In the genomic region with DNA sequence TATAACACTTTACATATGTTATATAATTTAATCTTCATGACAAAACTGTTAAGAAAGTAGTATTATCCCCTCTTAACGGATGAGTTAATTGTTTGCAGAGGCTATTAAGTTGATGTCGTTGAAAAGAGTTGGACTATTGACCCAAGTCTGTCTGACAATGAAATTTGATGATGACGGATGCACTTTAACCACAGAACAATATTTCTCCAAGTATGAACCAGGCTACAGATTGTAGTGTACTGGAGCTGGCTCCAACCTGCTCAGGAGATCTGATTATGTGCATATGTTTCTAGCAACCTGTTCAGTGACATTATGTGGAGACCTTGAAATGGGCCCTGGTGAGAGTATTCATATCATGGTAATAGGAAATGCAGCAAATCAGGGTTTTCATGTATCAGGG, we compare ENCODE assay signal across 25 cellular contexts.
"Had no signal": no experiment of that assay in that cellular context is flagged by ENCODE, and none has a peak within 500 bp of the region (broad histone marks: within the 10 kb centered on the region; RNA-seq: fewer than 3 reads in every experiment).

No MANE protein-coding gene starts in this region.

- H3K4me1 ChIP-seq: gastrocnemius medialis, left lung, psoas muscle, sigmoid colon, spleen, testis, tibial artery had no signal

- DNase-seq: effector CD8-positive, alpha-beta T cell; endodermal cell; foreskin fibroblast; gastrocnemius medialis; head of caudate nucleus; left lung; mesenchymal stem cell; midbrain; naive thymus-derived CD8-positive, alpha-beta T cell; nephron progenitor cell; occipital lobe; ovary; posterior cingulate gyrus; psoas muscle; right cardiac atrium; sigmoid colon; spleen; stimulated activated CD4-positive, alpha-beta T cell treated with anti-CD3 and anti-CD28 coated beads, Interleukin-4, amount 100 ng/mL, for 4 hours; stimulated activated naive CD8-positive, alpha-beta T cell treated with anti-CD3 and anti-CD28 coated beads, Interleukin-15, Interleukin-2, amounts not matched to agents 100 U/mL and 50 U/mL, for 24 hours; substantia nigra; testis; tibial artery had no signal

- H3K9me3 ChIP-seq: gastrocnemius medialis, left lung, ovary, psoas muscle, sigmoid colon, spleen, testis, tibial artery had no signal

- ATAC-seq: esophagus mucosa; gastrocnemius medialis; left lung; naive thymus-derived CD8-positive, alpha-beta T cell; psoas muscle; right cardiac atrium; stimulated activated memory B cell treated with anti-CD40 and anti-IgM and Interleukin-4, amounts not matched to agents 10 μg/mL and 1 μg/mL and 100 μg/mL, for 72 hours; stimulated activated naive CD8-positive, alpha-beta T cell treated with anti-CD3 and anti-CD28 coated beads, Interleukin-15, Interleukin-2, amounts not matched to agents 100 U/mL and 50 U/mL, for 24 hours had no signal

- H3K4me3 ChIP-seq: gastrocnemius medialis, left lung, ovary, psoas muscle, sigmoid colon, spleen, testis, tibial artery had no signal

- FAIRE-seq: keratinocyte had no signal

- H3K36me3 ChIP-seq: gastrocnemius medialis, left lung, ovary, sigmoid colon, spleen, tibial artery had no signal
